1 cellular context compared by ENCODE assay signal in genomic region chr1:166875734-166876539, GRCh38.
A peak's percentile ranks its signal among the peaks of the same experiment; 100 is the strongest.
TF ChIP-seq lines count a peak whose summit lies in the region.

TADA1 (minus strand) TSS chr1:166876264; CDS start chr1:166876233, 31 bp downstream.

TF ChIP-seq in HCT116, 20 proteins besides CTCF, POLR2A, EP300 and RAD21 (continued from another document):
- TF ChIP-seq SP1 (IDR thresholded peaks at IDR 0.05; ENCODE audit: low read depth), result peak; percentile 93
- no peak; the same call in 1 of the 2 replicates for TF ChIP-seq FOSL1 (IDR thresholded peaks at IDR 0.05; ENCODE audit: low read depth)
- TF ChIP-seq EZH2phosphoT487 (IDR thresholded peaks at IDR 0.05; ENCODE audit: borderline replicate concordance), result no peak
- TF ChIP-seq JUND (IDR thresholded peaks at IDR 0.05), result no peak
- TF ChIP-seq SIN3A (IDR thresholded peaks at IDR 0.05; ENCODE audit: low read depth), result peak; percentile 65
- TF ChIP-seq ATF3 (IDR thresholded peaks at IDR 0.05), result no peak
